ENCODE assay signal across 9 cellular contexts in the genomic region with DNA sequence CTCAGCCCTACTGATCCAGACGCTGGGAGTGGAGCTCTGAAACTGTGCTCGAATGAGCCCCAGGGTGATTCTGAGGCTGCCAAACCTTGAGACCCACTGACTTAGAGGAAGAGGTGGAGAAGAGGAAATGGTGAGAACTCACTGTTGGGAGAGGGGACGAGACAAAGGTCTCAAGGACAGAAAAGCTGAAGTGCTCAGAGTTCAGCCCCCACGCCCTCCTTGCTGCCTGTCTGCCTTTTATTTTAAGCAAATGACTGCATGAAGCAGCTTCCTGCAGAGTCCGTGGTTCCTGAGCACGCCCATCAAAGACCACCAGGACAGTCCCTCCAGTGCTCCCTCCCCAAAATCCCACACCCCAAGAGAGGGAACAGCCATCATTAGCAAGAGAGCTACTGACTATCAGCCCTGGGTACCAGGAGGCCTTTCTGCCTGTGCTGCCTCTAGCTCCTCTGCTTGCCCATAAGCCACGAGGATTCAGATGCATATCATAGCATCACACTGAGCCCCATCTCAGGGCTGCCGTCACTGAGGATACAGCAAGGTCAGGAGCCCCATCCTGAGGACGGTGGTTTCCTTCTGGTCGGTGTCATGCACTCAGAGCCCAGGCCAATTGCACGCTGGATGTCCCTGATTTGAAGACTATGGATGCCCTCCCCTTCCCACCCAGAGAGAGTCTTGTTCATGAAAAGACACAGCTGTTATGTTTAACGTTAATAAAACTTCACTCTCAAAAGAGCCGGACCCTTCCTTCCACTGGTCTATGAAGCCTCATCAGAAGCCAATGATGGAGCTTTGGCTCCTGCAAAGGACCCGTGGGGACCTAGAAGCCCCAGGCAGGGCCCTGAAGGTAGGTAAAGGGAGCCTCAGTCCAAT. TPM values are rescaled to one million over a fixed set of nuclear protein-coding genes. Genes with fewer than 3 reads are reported as not detected.
DNase-seq lines count a peak whose midpoint lies in the region; ATAC-seq and TF ChIP-seq lines count a peak whose summit lies in the region.
"Had no signal": no experiment of that assay in that cellular context is flagged by ENCODE, and none has a peak within 500 bp of the region (broad histone marks: within the 10 kb centered on the region; RNA-seq: fewer than 3 reads in every experiment).

No MANE protein-coding gene starts in this region.

- H3K9me3 ChIP-seq in AG04450 (ENCODE audit: control insufficient read depth, insufficient read depth, low read length) (no peaks in the 10 kb centered on the region), mesodermal cell (ENCODE audit: control insufficient read depth, low read length) (no peaks in the 10 kb centered on the region)

- peaks cover 57% of the 10 kb centered on the region for H3K4me1 ChIP-seq in mesodermal cell (ENCODE audit: control insufficient read depth, insufficient read depth, low read length, poor library complexity, severe bottlenecking)

- WGBS in mesodermal cell (ENCODE audit: insufficient coverage in 2 of 2), 2 experiments = 63 to 68% methylated on average over 13 of the region's 14 CpGs

- no peaks in the 10 kb centered on the region for H3K27me3 ChIP-seq in AG04450 (ENCODE audit: control insufficient read depth, insufficient read depth, low read length)

- H3K36me3 ChIP-seq in mesodermal cell (ENCODE audit: control insufficient read depth, insufficient read depth, low read length) = peaks cover 47% of the 10 kb centered on the region

- CTCF ChIA-PET in AG04450 (lab: Charles Lee) = interaction anchor here (0.5 to 4.5 kb wide), 2 partner anchors 16 to 87 kb away, joined by 10 to 18 read pairs; no protein-coding TSS in a partner anchor

- no peak for TF ChIP-seq CTCF in AG04450 (IDR thresholded peaks at IDR 0.05; ENCODE audit: low read depth, low read length)

- H3K4me3 ChIP-seq in AG04450 (ENCODE audit: low read depth, low read length) (no peak overlapping the region), mesodermal cell (ENCODE audit: extremely low read depth, insufficient read depth, low read length, poor library complexity, severe bottlenecking) (no peak overlapping the region)

- DNase-seq in AG04450 (ENCODE audit: low read depth, low spot score) (no peak), Kasumi-1 (lab: John Stamatoyannopoulos, UW) (peak; percentile 68 to 82), erythroblast (lab: John Stamatoyannopoulos, UW) (no peak)
- peak; percentile 31 for DNase-seq in activated effector memory CD4-positive, alpha-beta T cell treated with Interleukin-2 at 50 U/mL for 16 hours
- no peak for DNase-seq in stimulated activated CD4-positive, alpha-beta T cell treated with anti-CD3 and anti-CD28 coated beads, Interleukin-2, amount 100 ng/mL, for 48 hours
- DNase-seq: COR-L47 had no signal

- POLR2A ChIA-PET in AG04450 (lab: Yijun Ruan, JAX) = interaction anchor here (1.4 to 1.6 kb wide), 2 partner anchors 21 to 85 kb away, joined by 3 to 7 read pairs; partner anchors contain the start of gene COTL1

- no peak for TF ChIP-seq POLR2A in erythroblast (IDR thresholded peaks at IDR 0.05; ENCODE audit: low read length)

- peak overlapping the region; percentile 47 for H3K27ac ChIP-seq in AG04450 (ENCODE audit: low read depth, low read length)
- peak overlapping the region; percentile 57 for H3K27ac ChIP-seq in mesodermal cell (ENCODE audit: low read depth, low read length, severe bottlenecking)

- ATAC-seq in GM18907 (IDR thresholded peaks at IDR 0.05; ENCODE audit: unreplicated experiment) (no peak), GM19324 (IDR thresholded peaks at IDR 0.05; ENCODE audit: low FRiP score, unreplicated experiment) (no peak)

RNA-seq across cellular contexts. Expression of gene COTL1, which starts 20.1 kb away (rescaled TPM):
- 153 and 197 TPM in 2 replicates for polyA plus RNA-seq in AG04450 (2011; rRNA removed)
- polyA minus RNA-seq in AG04450 (2011; rRNA and poly(A)+ RNA removed) = 83.5 and 92.2 TPM in 2 replicates
- polyA plus RNA-seq in mesodermal cell (2013, experiment 1 of 2) = 247 TPM
- 194 TPM for polyA plus RNA-seq in mesodermal cell (2013, experiment 2 of 2)

RNA-seq across cellular contexts. Expression of gene KLHL36, which starts 50.6 kb away (rescaled TPM):
- polyA plus RNA-seq in AG04450 (2011; rRNA removed) = 32.6 and 38.3 TPM in 2 replicates
- polyA minus RNA-seq in AG04450 (2011; rRNA and poly(A)+ RNA removed) = 53.1 and 66.7 TPM in 2 replicates
- polyA plus RNA-seq in mesodermal cell (2013, experiment 1 of 2) = 20.6 TPM
- 17.8 TPM for polyA plus RNA-seq in mesodermal cell (2013, experiment 2 of 2)

Comparison
In these comparisons a context has a peak if more than half of its experiments do, and no peak if none do; other contexts are left out.
1. DNase-seq: peak in Kasumi-1 (2 of 2) and activated effector memory CD4-positive, alpha-beta T cell treated with Interleukin-2 at 50 U/mL for 16 hours (single experiment); none in AG04450 (single experiment), erythroblast (0 of 2) and stimulated activated CD4-positive, alpha-beta T cell treated with anti-CD3 and anti-CD28 coated beads, Interleukin-2, amount 100 ng/mL, for 48 hours (0 of 2).